Comparison of ENCODE assay signal across 18 cellular contexts in genomic region chr1:208335386-208335785, GRCh38.
"Had no signal": no experiment of that assay in that cellular context is flagged by ENCODE, and none has a peak within 500 bp of the region (broad histone marks: within the 10 kb centered on the region; RNA-seq: fewer than 3 reads in every experiment).

No MANE protein-coding gene starts in this region.

- H3K4me1 Mint-ChIP-seq: activated naive CD8-positive, alpha-beta T cell treated with anti-CD3 and anti-CD28 coated beads for 36 hours; T-helper 17 cell had no signal

- H3K27ac Mint-ChIP-seq: activated naive CD8-positive, alpha-beta T cell treated with anti-CD3 and anti-CD28 coated beads for 36 hours; T-helper 17 cell had no signal

- H3K4me1 ChIP-seq: heart right ventricle, prostate gland, testis, vagina had no signal

- H3K9me3 Mint-ChIP-seq: activated naive CD8-positive, alpha-beta T cell treated with anti-CD3 and anti-CD28 coated beads for 36 hours; activated T-cell treated with anti-CD3 and anti-CD28 coated beads, Interleukin-2, amount 50 U/mL, for 4 hours had no signal

- H3K36me3 Mint-ChIP-seq: activated naive CD8-positive, alpha-beta T cell treated with anti-CD3 and anti-CD28 coated beads for 36 hours had no signal

- H3K4me3 Mint-ChIP-seq: activated naive CD8-positive, alpha-beta T cell treated with anti-CD3 and anti-CD28 coated beads for 36 hours; activated T-cell treated with anti-CD3 and anti-CD28 coated beads, Interleukin-2, amount 50 U/mL, for 4 hours; T-helper 17 cell had no signal

- H3K36me3 ChIP-seq: heart right ventricle, prostate gland, vagina had no signal

- H3K27ac ChIP-seq: heart right ventricle, prostate gland, testis, vagina had no signal

- H3K9me3 ChIP-seq: heart right ventricle, prostate gland, testis, vagina had no signal

- H3K4me3 ChIP-seq: heart right ventricle, prostate gland, testis, vagina had no signal

- H3K27me3 ChIP-seq: testis, vagina had no signal

- DNase-seq: activated CD4-positive, alpha-beta T cell treated with anti-CD3 and anti-CD28 coated beads for 4 hours; activated CD4-positive, alpha-beta T cell treated with anti-CD3 and anti-CD28 coated beads, Interleukin-2, amount 50 U/mL, for 48 hours; activated CD4-positive, CD25-positive, alpha-beta regulatory T cell; activated CD8-positive, alpha-beta memory T cell treated with anti-CD3 and anti-CD28 coated beads, Interleukin-2, amount 50 U/mL, for 48 hours; activated naive CD4-positive, alpha-beta T cell treated with Interleukin-2 at 50 U/mL for 16 hours; activated naive CD8-positive, alpha-beta T cell treated with anti-CD3 and anti-CD28 coated beads for 36 hours; activated T-cell treated with anti-CD3 and anti-CD28 coated beads, Interleukin-2, amount 50 U/mL, for 4 hours; cortex of kidney; heart right ventricle; left ventricle myocardium superior; mammary epithelial cell; stimulated activated CD4-positive, alpha-beta T cell treated with anti-CD3 and anti-CD28 coated beads, Interleukin-4, amount 100 ng/mL, for 1 hour; stimulated activated naive CD4-positive, alpha-beta T cell; T-helper 17 cell; testis; trophoblast cell had no signal
